ENCODE assay signal across 2 cellular contexts in genomic region chr3:124576565-124577493, GRCh38.
TF ChIP-seq lines count a peak whose summit lies in the region.

No MANE protein-coding gene starts in this region.

TF ChIP-seq in GM12891, 5 proteins besides CTCF, POLR2A, EP300 and RAD21 (continued from another document):
- TF ChIP-seq TAF1 (IDR thresholded peaks at IDR 0.05; ENCODE audit: low read depth, low read length): no peak

TF ChIP-seq in GM12878, 131 proteins besides CTCF, POLR2A, EP300 and RAD21 (continued from another document and continues in another):
- TF ChIP-seq RFX5 (IDR thresholded peaks at IDR 0.05; ENCODE audit: low read depth, low read length) (no peak), ZNF217 (IDR thresholded peaks at IDR 0.05) (peak; percentile 49; the same call in 1 of the 2 replicates), TCF12 (IDR thresholded peaks at IDR 0.05; ENCODE audit: low read depth, low read length) (peak; percentile 67; the same call in 1 of the 2 replicates), JUNB (IDR thresholded peaks at IDR 0.05) (peak; percentile 93), MYC (IDR thresholded peaks at IDR 0.05; ENCODE audit: insufficient read depth, insufficient read length, insufficient replicate concordance, low read length, severe bottlenecking) (no peak), CREM (IDR thresholded peaks at IDR 0.05; ENCODE audit: low read depth) (0 out of 2 replicates have a peak, but pooled peaks have one; percentile 25), CREB1 (IDR thresholded peaks at IDR 0.05; ENCODE audit: low read depth) (0 out of 2 replicates have a peak, but pooled peaks have one; percentile 22), BMI1 (IDR thresholded peaks at IDR 0.05; ENCODE audit: borderline replicate concordance) (no peak), FOXM1 (IDR thresholded peaks at IDR 0.05; ENCODE audit: low read depth, low read length) (no peak), SIN3A (IDR thresholded peaks at IDR 0.05; ENCODE audit: low read depth, low read length) (no peak), MLLT1 (IDR thresholded peaks at IDR 0.05) (no peak), CHD2 (IDR thresholded peaks at IDR 0.05; ENCODE audit: borderline replicate concordance, low read depth, low read length) (no peak), YY1 (IDR thresholded peaks at IDR 0.05; ENCODE audit: low read depth, low read length) (no peak), EED (IDR thresholded peaks at IDR 0.05; ENCODE audit: low read depth) (peak; percentile 78), MEF2B (IDR thresholded peaks at IDR 0.05; ENCODE audit: partially characterized antibody, poor library complexity, severe bottlenecking) (peak; percentile 19), ZNF592 (IDR thresholded peaks at IDR 0.05) (no peak), ZNF622 (IDR thresholded peaks at IDR 0.05) (no peak), CBX5 (IDR thresholded peaks at IDR 0.05; ENCODE audit: low read depth) (no peak), GABPA (IDR thresholded peaks at IDR 0.05; ENCODE audit: low read depth) (no peak), BHLHE40 (IDR thresholded peaks at IDR 0.05; ENCODE audit: borderline replicate concordance in 1 of 2, low read depth in 2 of 2, low read length in 1 of 2) (peak in 1 of 2 experiments; percentile 33; a peak in 1 of 4 replicates), GATAD2B (conservative IDR thresholded peaks at IDR 0.05; ENCODE audit: low read depth) (no peak), ZBTB11 (CRISPR knock-in tag; IDR thresholded peaks at IDR 0.05) (no peak), IKZF1 (conservative IDR thresholded peaks at IDR 0.05) (peak; percentile 75), HSF1 (IDR thresholded peaks at IDR 0.05; ENCODE audit: low read depth, low read length) (no peak), HDGF (IDR thresholded peaks at IDR 0.05) (no peak), RUNX3 (IDR thresholded peaks at IDR 0.05; ENCODE audit: low read length) (peak; percentile 70), E2F8 (IDR thresholded peaks at IDR 0.05; ENCODE audit: low read depth, partially characterized antibody) (no peak), E4F1 (IDR thresholded peaks at IDR 0.05; ENCODE audit: borderline replicate concordance, partially characterized antibody) (no peak), ETV6 (conservative IDR thresholded peaks at IDR 0.05 in 1 of 2, IDR thresholded peaks at IDR 0.05 in 1 of 2; ENCODE audit: borderline replicate concordance in 1 of 2, low read depth in 1 of 2) (no peak), RELB (IDR thresholded peaks at IDR 0.05; ENCODE audit: low read depth) (0 out of 2 replicates have a peak, but pooled peaks have one; percentile 33), NFIC (IDR thresholded peaks at IDR 0.05; ENCODE audit: low read depth, low read length) (0 out of 2 replicates have a peak, but pooled peaks have one; percentile 42), HCFC1 (IDR thresholded peaks at IDR 0.05; ENCODE audit: low read length) (no peak), TBL1XR1 (IDR thresholded peaks at IDR 0.05; ENCODE audit: low read depth, low read length) (no peak), MEF2A (IDR thresholded peaks at IDR 0.05; ENCODE audit: insufficient read depth, low read depth, low read length) (0 out of 2 replicates have a peak, but pooled peaks have one; percentile 67), POU2F2 (IDR thresholded peaks at IDR 0.05; ENCODE audit: borderline replicate concordance, low read depth, low read length) (peak; percentile 17; the same call in 1 of the 3 replicates), BCL3 (IDR thresholded peaks at IDR 0.05; ENCODE audit: borderline replicate concordance, insufficient read depth, low read depth, low read length, poor library complexity, severe bottlenecking) (no peak), NKRF (conservative IDR thresholded peaks at IDR 0.05) (no peak)
